1 cellular context compared by ENCODE assay signal in the genomic region with DNA sequence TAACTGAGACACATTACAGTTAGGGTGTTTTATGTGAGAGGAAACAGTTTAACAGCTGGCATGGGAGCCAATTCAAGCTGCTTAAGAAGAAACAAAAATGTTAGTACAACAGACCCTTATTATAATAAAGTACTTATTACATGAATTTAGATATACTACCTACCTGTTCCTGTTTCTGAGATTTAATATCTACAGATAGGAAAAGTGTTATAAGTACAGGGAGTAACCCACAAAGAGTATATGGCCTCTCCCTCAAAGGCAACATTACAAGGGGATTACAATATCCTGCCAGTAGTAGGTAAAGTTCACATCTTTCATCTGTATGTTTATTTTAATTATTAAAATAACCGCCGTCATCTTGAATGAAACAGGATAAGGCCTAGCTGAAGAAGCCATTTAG.
A peak's percentile ranks its signal among the peaks of the same experiment; 100 is the strongest.
TF ChIP-seq lines count a peak whose summit lies in the region.

No MANE protein-coding gene starts in this region.

TF ChIP-seq in HEK293, 187 proteins besides CTCF, POLR2A, EP300 and RAD21 (continued from another document):
- TF ChIP-seq, protein P1, sequence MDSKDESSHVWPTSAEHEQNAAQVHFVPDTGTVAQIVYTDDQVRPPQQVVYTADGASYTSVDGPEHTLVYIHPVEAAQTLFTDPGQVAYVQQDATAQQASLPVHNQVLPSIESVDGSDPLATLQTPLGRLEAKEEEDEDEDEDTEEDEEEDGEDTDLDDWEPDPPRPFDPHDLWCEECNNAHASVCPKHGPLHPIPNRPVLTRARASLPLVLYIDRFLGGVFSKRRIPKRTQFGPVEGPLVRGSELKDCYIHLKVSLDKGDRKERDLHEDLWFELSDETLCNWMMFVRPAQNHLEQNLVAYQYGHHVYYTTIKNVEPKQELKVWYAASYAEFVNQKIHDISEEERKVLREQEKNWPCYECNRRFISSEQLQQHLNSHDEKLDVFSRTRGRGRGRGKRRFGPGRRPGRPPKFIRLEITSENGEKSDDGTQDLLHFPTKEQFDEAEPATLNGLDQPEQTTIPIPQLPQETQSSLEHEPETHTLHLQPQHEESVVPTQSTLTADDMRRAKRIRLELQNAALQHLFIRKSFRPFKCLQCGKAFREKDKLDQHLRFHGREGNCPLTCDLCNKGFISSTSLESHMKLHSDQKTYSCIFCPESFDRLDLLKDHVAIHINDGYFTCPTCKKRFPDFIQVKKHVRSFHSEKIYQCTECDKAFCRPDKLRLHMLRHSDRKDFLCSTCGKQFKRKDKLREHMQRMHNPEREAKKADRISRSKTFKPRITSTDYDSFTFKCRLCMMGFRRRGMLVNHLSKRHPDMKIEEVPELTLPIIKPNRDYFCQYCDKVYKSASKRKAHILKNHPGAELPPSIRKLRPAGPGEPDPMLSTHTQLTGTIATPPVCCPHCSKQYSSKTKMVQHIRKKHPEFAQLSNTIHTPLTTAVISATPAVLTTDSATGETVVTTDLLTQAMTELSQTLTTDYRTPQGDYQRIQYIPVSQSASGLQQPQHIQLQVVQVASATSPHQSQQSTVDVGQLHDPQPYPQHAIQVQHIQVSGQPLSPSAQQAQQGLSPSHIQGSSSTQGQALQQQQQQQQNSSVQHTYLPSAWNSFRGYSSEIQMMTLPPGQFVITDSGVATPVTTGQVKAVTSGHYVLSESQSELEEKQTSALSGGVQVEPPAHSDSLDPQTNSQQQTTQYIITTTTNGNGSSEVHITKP (tag by site-specific recombination; IDR thresholded peaks at IDR 0.05) = peak; percentile 75
- TF ChIP-seq ZNF610 (tag by site-specific recombination; IDR thresholded peaks at IDR 0.05; ENCODE audit: borderline replicate concordance) = no peak
- TF ChIP-seq, protein P2, sequence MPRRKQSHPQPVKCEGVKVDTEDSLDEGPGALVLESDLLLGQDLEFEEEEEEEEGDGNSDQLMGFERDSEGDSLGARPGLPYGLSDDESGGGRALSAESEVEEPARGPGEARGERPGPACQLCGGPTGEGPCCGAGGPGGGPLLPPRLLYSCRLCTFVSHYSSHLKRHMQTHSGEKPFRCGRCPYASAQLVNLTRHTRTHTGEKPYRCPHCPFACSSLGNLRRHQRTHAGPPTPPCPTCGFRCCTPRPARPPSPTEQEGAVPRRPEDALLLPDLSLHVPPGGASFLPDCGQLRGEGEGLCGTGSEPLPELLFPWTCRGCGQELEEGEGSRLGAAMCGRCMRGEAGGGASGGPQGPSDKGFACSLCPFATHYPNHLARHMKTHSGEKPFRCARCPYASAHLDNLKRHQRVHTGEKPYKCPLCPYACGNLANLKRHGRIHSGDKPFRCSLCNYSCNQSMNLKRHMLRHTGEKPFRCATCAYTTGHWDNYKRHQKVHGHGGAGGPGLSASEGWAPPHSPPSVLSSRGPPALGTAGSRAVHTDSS (tag by site-specific recombination; IDR thresholded peaks at IDR 0.05) = 0 out of 2 replicates have a peak, but pooled peaks have one; percentile 16
- no peak for TF ChIP-seq ZNF138 (tag by site-specific recombination; IDR thresholded peaks at IDR 0.05; ENCODE audit: borderline replicate concordance)
- no peak for TF ChIP-seq ZNF248 (tag by site-specific recombination; IDR thresholded peaks at IDR 0.05)
TF ChIP-seq in HEK293: peak in this region for 3.
